ENCODE assay signal across 1 cellular context in the genomic region with DNA sequence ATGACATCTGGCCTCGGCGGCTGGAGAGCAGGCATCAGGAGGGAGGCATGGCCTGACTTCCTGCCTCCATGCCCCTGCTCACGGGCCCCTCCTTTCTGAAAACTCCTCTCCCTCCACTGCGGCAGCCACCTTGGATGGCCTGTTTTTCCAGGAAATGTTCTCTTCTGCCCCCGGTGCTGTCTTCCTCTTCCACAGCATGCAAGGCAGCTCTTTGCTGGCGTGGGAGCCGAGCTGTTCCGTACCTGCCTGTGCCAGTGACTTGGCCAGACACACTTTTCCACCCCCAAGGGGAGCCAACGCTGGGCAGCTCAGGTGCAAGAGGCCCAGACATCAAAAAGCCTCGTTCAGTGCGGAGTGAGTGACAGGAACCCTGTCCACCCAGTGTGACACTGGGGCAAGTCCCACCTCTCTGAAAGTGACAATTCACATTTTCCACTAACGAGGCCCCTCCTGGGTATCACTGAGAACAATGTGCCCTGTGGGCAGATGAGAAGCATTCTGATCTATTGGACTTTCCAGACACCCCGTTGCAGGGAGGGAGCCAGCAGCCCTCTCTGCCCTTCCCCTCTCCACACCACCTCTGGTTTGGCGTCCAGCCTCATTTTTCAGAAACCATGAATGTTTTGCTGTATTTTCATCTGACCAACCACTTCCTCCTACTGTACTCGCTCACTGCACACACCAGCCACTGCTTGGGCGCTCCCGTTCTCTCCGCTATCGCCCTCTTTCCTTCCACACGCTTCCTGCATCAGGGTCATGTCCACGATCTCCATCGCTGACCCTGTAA.
TF ChIP-seq lines count a peak whose summit lies in the region.

No MANE protein-coding gene starts in this region.

TF ChIP-seq in K562, 482 proteins besides CTCF, POLR2A, EP300 and RAD21 (continued from another document):
- TF ChIP-seq, protein P1, sequence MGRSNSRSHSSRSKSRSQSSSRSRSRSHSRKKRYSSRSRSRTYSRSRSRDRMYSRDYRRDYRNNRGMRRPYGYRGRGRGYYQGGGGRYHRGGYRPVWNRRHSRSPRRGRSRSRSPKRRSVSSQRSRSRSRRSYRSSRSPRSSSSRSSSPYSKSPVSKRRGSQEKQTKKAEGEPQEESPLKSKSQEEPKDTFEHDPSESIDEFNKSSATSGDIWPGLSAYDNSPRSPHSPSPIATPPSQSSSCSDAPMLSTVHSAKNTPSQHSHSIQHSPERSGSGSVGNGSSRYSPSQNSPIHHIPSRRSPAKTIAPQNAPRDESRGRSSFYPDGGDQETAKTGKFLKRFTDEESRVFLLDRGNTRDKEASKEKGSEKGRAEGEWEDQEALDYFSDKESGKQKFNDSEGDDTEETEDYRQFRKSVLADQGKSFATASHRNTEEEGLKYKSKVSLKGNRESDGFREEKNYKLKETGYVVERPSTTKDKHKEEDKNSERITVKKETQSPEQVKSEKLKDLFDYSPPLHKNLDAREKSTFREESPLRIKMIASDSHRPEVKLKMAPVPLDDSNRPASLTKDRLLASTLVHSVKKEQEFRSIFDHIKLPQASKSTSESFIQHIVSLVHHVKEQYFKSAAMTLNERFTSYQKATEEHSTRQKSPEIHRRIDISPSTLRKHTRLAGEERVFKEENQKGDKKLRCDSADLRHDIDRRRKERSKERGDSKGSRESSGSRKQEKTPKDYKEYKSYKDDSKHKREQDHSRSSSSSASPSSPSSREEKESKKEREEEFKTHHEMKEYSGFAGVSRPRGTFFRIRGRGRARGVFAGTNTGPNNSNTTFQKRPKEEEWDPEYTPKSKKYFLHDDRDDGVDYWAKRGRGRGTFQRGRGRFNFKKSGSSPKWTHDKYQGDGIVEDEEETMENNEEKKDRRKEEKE (IDR thresholded peaks at IDR 0.05; ENCODE audit: borderline replicate concordance in 1 of 2, control insufficient read depth in 1 of 2, low read depth in 2 of 2, low read length in 1 of 2): no peak
- peak; percentile 54; the same call in 1 of the 2 replicates for TF ChIP-seq ZNF766 (CRISPR knock-in tag; conservative IDR thresholded peaks at IDR 0.05)
